Comparison of ENCODE assay signal across 28 cellular contexts in the genomic region with DNA sequence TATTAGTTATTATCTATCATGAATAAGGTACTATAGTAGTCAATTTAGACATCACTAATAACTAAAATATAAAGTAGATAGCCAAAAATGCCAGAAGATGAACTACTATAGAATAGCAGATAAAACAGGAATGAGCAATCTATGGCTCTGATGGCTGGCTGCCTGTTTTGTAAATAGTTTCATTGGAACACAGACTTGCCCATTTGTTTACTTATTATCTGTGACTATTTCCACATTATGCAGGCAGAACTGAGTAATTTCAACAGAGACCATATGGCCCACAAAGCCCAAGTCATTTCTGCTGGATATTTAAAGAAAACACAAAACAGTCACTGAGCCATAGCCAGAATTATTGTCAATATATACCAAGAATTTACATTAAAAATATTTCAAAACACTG.
DNase-seq lines count a peak whose midpoint lies in the region; ATAC-seq and TF ChIP-seq lines count a peak whose summit lies in the region.
"Had no signal": no experiment of that assay in that cellular context is flagged by ENCODE, and none has a peak within 500 bp of the region (broad histone marks: within the 10 kb centered on the region; RNA-seq: fewer than 3 reads in every experiment).

No MANE protein-coding gene starts in this region.

- no peak overlapping the region for H3K27ac Mint-ChIP-seq in naive thymus-derived CD4-positive, alpha-beta T cell
- H3K27ac Mint-ChIP-seq: CD4-positive, alpha-beta memory T cell; GM23338; H9; HFFc6 had no signal

- H3K27me3 Mint-ChIP-seq in naive thymus-derived CD4-positive, alpha-beta T cell, result no peaks in the 10 kb centered on the region
- H3K27me3 Mint-ChIP-seq: CD4-positive, alpha-beta memory T cell had no signal

- H3K79me2 ChIP-seq in GM23248 (ENCODE audit: insufficient read depth), result no peaks in the 10 kb centered on the region

- peak; percentile 4 for DNase-seq in AG04450 (ENCODE audit: low read depth, low spot score)
- peak; percentile 13 for DNase-seq in GM23248
- DNase-seq in NCI-H1694 treated with DMSO at 0.1 percent for 48 hours (lab: John Stamatoyannopoulos, UW), result peak; percentile 3
- peak; percentile 21 for DNase-seq in iris pigment epithelial cell (ENCODE audit: low read depth)
- DNase-seq in naive thymus-derived CD4-positive, alpha-beta T cell, result no peak
- no peak for DNase-seq in AG20443 (ENCODE audit: low spot score)
- DNase-seq in KBM-7, result no peak
- DNase-seq: 8988T; ACHN; AML-193; C1 segment of cervical spinal cord; CD4-positive, alpha-beta memory T cell; COR-L47; DMS79 treated with DMSO at 0.1 percent for 48 hours; H9; HFFc6; NCI-H1092 treated with DMSO at 0.1 percent for 48 hours; NCI-H1436; NCI-H1930; NCI-H2107; NCI-H446; NCI-H526 treated with DMSO at 0.1 percent for 48 hours; PC-9; SJCRH30 had no signal

- H3K4me2 ChIP-seq in GM23248 (ENCODE audit: unreplicated experiment), result no peak overlapping the region
- H3K4me2 ChIP-seq: GM23338, KMS-11, PC-9 had no signal

- peaks cover 0 to 4% (median 0%) of the 10 kb centered on the region in 11 donors for H3K9me3 Mint-ChIP-seq in naive thymus-derived CD4-positive, alpha-beta T cell
- H3K9me3 Mint-ChIP-seq: GM23338, H9, HFFc6 had no signal

- no peaks in the 10 kb centered on the region for H3F3A ChIP-seq in GM23248 (ENCODE audit: insufficient read depth)

- H3K4me3 ChIP-seq in AG04450 (ENCODE audit: low read depth, low read length) (no peak overlapping the region), GM23248 (no peak overlapping the region)
- no peak overlapping the region for H3K4me3 ChIP-seq in naive thymus-derived CD4-positive, alpha-beta T cell (ENCODE audit: low read length)
- H3K4me3 ChIP-seq: GM23338, PC-9, SJCRH30 had no signal

- ATAC-seq in GM18909 (IDR thresholded peaks at IDR 0.05; ENCODE audit: poor library complexity, unreplicated experiment), result no peak
- ATAC-seq in naive thymus-derived CD4-positive, alpha-beta T cell, result no peak
- ATAC-seq: GM23338, SK-N-SH treated with all-trans-retinoic acid at 6 μM for 48 hours had no signal

- no peaks in the 10 kb centered on the region for H3K4me1 ChIP-seq in GM23248 (ENCODE audit: insufficient read depth)
- H3K4me1 ChIP-seq in naive thymus-derived CD4-positive, alpha-beta T cell (ENCODE audit: control insufficient read depth in 2 of 2, insufficient read depth in 2 of 2, low read length in 2 of 2), result no peaks in the 10 kb centered on the region
- H3K4me1 ChIP-seq: SJCRH30 had no signal

- no peak overlapping the region for H3K27ac ChIP-seq in AG04450 (ENCODE audit: low read depth, low read length)
- H3K27ac ChIP-seq in GM23248, result no peak overlapping the region
- H3K27ac ChIP-seq in naive thymus-derived CD4-positive, alpha-beta T cell (ENCODE audit: low read depth, low read length), result no peak overlapping the region
- H3K27ac ChIP-seq: KMS-11, PC-9, SJCRH30 had no signal

- no peaks in the 10 kb centered on the region for H4K20me1 ChIP-seq in GM23248 (ENCODE audit: insufficient read depth)

- H3K36me3 ChIP-seq in GM23248 (ENCODE audit: low read depth), result no peaks in the 10 kb centered on the region
- H3K36me3 ChIP-seq in naive thymus-derived CD4-positive, alpha-beta T cell (ENCODE audit: control insufficient read depth in 2 of 3, insufficient read depth in 3 of 3, low read length in 3 of 3), result no peaks in the 10 kb centered on the region
- H3K36me3 ChIP-seq: SJCRH30 had no signal

- no peak overlapping the region for H2AFZ ChIP-seq in GM23248
- H2AFZ ChIP-seq: GM23338, PC-9 had no signal

- no peak overlapping the region for H3K9ac ChIP-seq in GM23248
- H3K9ac ChIP-seq: KMS-11 had no signal

- POLR2A ChIA-PET in AG04450 (lab: Yijun Ruan, JAX), result interaction anchor here (0.5 kb wide), 1 partner anchor 980 kb away, joined by 5 read pairs; the partner anchor contains the start of gene SELENOF
- POLR2A ChIA-PET in naive thymus-derived CD4-positive, alpha-beta T cell (lab: Charles Lee), result no interaction called here

- no peak for TF ChIP-seq CTCF in AG04450 (IDR thresholded peaks at IDR 0.05; ENCODE audit: low read depth, low read length)

- H3K9me3 ChIP-seq in AG04450 (ENCODE audit: control insufficient read depth, insufficient read depth, low read length) (no peaks in the 10 kb centered on the region), GM23248 (ENCODE audit: low read depth) (no peaks in the 10 kb centered on the region)
- no peaks in the 10 kb centered on the region for H3K9me3 ChIP-seq in naive thymus-derived CD4-positive, alpha-beta T cell (ENCODE audit: control insufficient read depth in 2 of 3, low read length in 3 of 3)
- H3K9me3 ChIP-seq: SJCRH30 had no signal

- CTCF ChIA-PET in AG04450 (lab: Charles Lee), result interaction anchor here (0.7 kb wide), 1 partner anchor 95 kb away, joined by 3 read pairs; no protein-coding TSS in a partner anchor
- CTCF ChIA-PET in naive thymus-derived CD4-positive, alpha-beta T cell (lab: Charles Lee), result no interaction called here

- H3K4me3 Mint-ChIP-seq in naive thymus-derived CD4-positive, alpha-beta T cell, result no peak overlapping the region
- H3K4me3 Mint-ChIP-seq: CD4-positive, alpha-beta memory T cell; GM23338; H9; HFFc6 had no signal

- in situ Hi-C loops in GM23248 (cut with MboI) (no loop called here), KBM-7 (cut with MboI; ENCODE audit: low pct_unique_long_range_greater_than_20kb, low sequenced_read_pairs) (no loop called here)

- no peaks in the 10 kb centered on the region for H3K9me2 ChIP-seq in GM23248 (ENCODE audit: insufficient read depth)

- H3K36me3 Mint-ChIP-seq in naive thymus-derived CD4-positive, alpha-beta T cell, result no peaks in the 10 kb centered on the region
- H3K36me3 Mint-ChIP-seq: CD4-positive, alpha-beta memory T cell had no signal

- H3K27me3 ChIP-seq in AG04450 (ENCODE audit: control insufficient read depth, insufficient read depth, low read length) (no peaks in the 10 kb centered on the region), GM23248 (replicated peaks; ENCODE audit: insufficient read depth) (no peaks in the 10 kb centered on the region)
- no peaks in the 10 kb centered on the region for H3K27me3 ChIP-seq in naive thymus-derived CD4-positive, alpha-beta T cell (ENCODE audit: control insufficient read depth in 2 of 2, insufficient read depth in 2 of 2, low read length in 2 of 2)
- H3K27me3 ChIP-seq: SJCRH30 had no signal

- peaks cover 0 to 1% (median 0%) of the 10 kb centered on the region in 7 donors for H3K4me1 Mint-ChIP-seq in naive thymus-derived CD4-positive, alpha-beta T cell
- H3K4me1 Mint-ChIP-seq: CD4-positive, alpha-beta memory T cell; GM23338; H9 had no signal

- intact Hi-C loops in naive thymus-derived CD4-positive, alpha-beta T cell (cut with micrococcal nuclease), result no loop called here

Comparison
In these comparisons a context has a peak if more than half of its experiments do, and no peak if none do; other contexts are left out.
1. DNase-seq: peak in AG04450 (single experiment), GM23248 (single experiment), NCI-H1694 treated with DMSO at 0.1 percent for 48 hours (single experiment) and iris pigment epithelial cell (single experiment); none in naive thymus-derived CD4-positive, alpha-beta T cell (0 of 9), AG20443 (single experiment) and KBM-7 (single experiment).